ENCODE assay signal across 18 cellular contexts in genomic region chr1:84370831-84371394, GRCh38. TPM values are rescaled to one million over a fixed set of nuclear protein-coding genes. Genes with fewer than 3 reads are reported as not detected.
DNase-seq lines count a peak whose midpoint lies in the region; ATAC-seq lines count a peak whose summit lies in the region.
"Had no signal": no experiment of that assay in that cellular context is flagged by ENCODE, and none has a peak within 500 bp of the region (broad histone marks: within the 10 kb centered on the region; RNA-seq: fewer than 3 reads in every experiment).

No MANE protein-coding gene starts in this region.

- no peaks in the 10 kb centered on the region for H3K36me3 Mint-ChIP-seq in activated naive CD4-positive, alpha-beta T cell treated with anti-CD3 and anti-CD28 coated beads, Interleukin-2, amount 10 ng/mL, durations not matched to agents 7 days and 5 days

- H3K9me3 Mint-ChIP-seq in activated naive CD4-positive, alpha-beta T cell treated with anti-CD3 and anti-CD28 coated beads, Interleukin-2, amount 10 ng/mL, durations not matched to agents 7 days and 5 days: no peaks in the 10 kb centered on the region
- H3K9me3 Mint-ChIP-seq: activated T-helper 1 cell treated with anti-CD3 and anti-CD28 coated beads, Interleukin-12 subunit alpha, Interleukin-12 subunit beta, Interleukin-2, Interleukin-4 antibody, amounts not matched to agents 30 ng/mL and 10 ng/mL and 1 ng/mL, durations not matched to agents 14 hours and 24 hours and 36 hours had no signal

- no peaks in the 10 kb centered on the region for H3K27me3 Mint-ChIP-seq in activated naive CD4-positive, alpha-beta T cell treated with anti-CD3 and anti-CD28 coated beads, Interleukin-2, amount 10 ng/mL, durations not matched to agents 7 days and 5 days

- no peak overlapping the region for H3K4me3 ChIP-seq in skeletal muscle cell (ENCODE audit: low read depth, low read length)

- CTCF ChIA-PET in activated naive CD4-positive, alpha-beta T cell treated with anti-CD3 and anti-CD28 coated beads, Interleukin-2, amount 10 ng/mL, durations not matched to agents 7 days and 5 days (lab: Charles Lee): no interaction called here

- no peak for ATAC-seq in HG03571 (IDR thresholded peaks at IDR 0.05; ENCODE audit: unreplicated experiment)
- ATAC-seq in HG02678 (IDR thresholded peaks at IDR 0.05; ENCODE audit: unreplicated experiment): no peak

- DNase-seq in DMS153 (lab: John Stamatoyannopoulos, UW) (peak; percentile 67), DMS153 treated with DMSO at 0.1 percent for 48 hours (lab: John Stamatoyannopoulos, UW; ENCODE audit: unreplicated experiment) (no peak), NCI-H345 (lab: John Stamatoyannopoulos, UW) (peak; percentile 34), dermis blood vessel endothelial cell (peak; percentile 31), skeletal muscle cell (ENCODE audit: low read depth) (peak; percentile 75)
- no peak for DNase-seq in activated naive CD4-positive, alpha-beta T cell treated with anti-CD3 and anti-CD28 coated beads, Interleukin-2, amount 10 ng/mL, durations not matched to agents 7 days and 5 days
- DNase-seq: 8988T; activated CD4-positive, alpha-beta T cell treated with anti-CD3 and anti-CD28 coated beads, Interleukin-2, amount 50 U/mL, for 4 hours; Caco-2; KBM-7; RPMI8226; stimulated activated CD4-positive, alpha-beta T cell treated with anti-CD3 and anti-CD28 coated beads, Interleukin-15, amount 100 ng/mL, for 24 hours had no signal

- H3K27ac Mint-ChIP-seq in activated naive CD4-positive, alpha-beta T cell treated with anti-CD3 and anti-CD28 coated beads, Interleukin-2, amount 10 ng/mL, durations not matched to agents 7 days and 5 days: no peak overlapping the region
- H3K27ac Mint-ChIP-seq: activated T-helper 1 cell treated with anti-CD3 and anti-CD28 coated beads, Interleukin-12 subunit alpha, Interleukin-12 subunit beta, Interleukin-2, Interleukin-4 antibody, amounts not matched to agents 30 ng/mL and 10 ng/mL and 1 ng/mL, durations not matched to agents 14 hours and 24 hours and 36 hours had no signal

- H3K4me3 Mint-ChIP-seq in activated naive CD4-positive, alpha-beta T cell treated with anti-CD3 and anti-CD28 coated beads, Interleukin-2, amount 10 ng/mL, durations not matched to agents 7 days and 5 days: no peak overlapping the region
- H3K4me3 Mint-ChIP-seq: activated T-helper 1 cell treated with anti-CD3 and anti-CD28 coated beads, Interleukin-12 subunit alpha, Interleukin-12 subunit beta, Interleukin-2, Interleukin-4 antibody, amounts not matched to agents 30 ng/mL and 10 ng/mL and 1 ng/mL, durations not matched to agents 14 hours and 24 hours and 36 hours had no signal

- no peaks in the 10 kb centered on the region for H3K4me1 Mint-ChIP-seq in activated naive CD4-positive, alpha-beta T cell treated with anti-CD3 and anti-CD28 coated beads, Interleukin-2, amount 10 ng/mL, durations not matched to agents 7 days and 5 days

RNA-seq across cellular contexts. Expression of gene DNASE2B, which starts 27.4 kb away (rescaled TPM):
- total RNA-seq in dermis blood vessel endothelial cell: not detected in 2 replicates
- total RNA-seq: activated T-helper 1 cell treated with anti-CD3 and anti-CD28 coated beads, Interleukin-12 subunit alpha, Interleukin-12 subunit beta, Interleukin-2, Interleukin-4 antibody, amounts not matched to agents 30 ng/mL and 10 ng/mL and 1 ng/mL, durations not matched to agents 14 hours and 24 hours and 36 hours; Caco-2; cardiac septum; osteoblast; T-helper 2 cell treated with Interferon-gamma antibody and Interleukin-4, amounts not matched to agents 100 ng/mL and 5 ng/mL, for 36 hours had no signal

Comparison
In these comparisons a context has a peak if more than half of its experiments do, and no peak if none do; other contexts are left out.
1. DNase-seq: peak in DMS153 (single experiment), NCI-H345 (single experiment), dermis blood vessel endothelial cell (single experiment) and skeletal muscle cell (single experiment); none in DMS153 treated with DMSO at 0.1 percent for 48 hours (single experiment) and activated naive CD4-positive, alpha-beta T cell treated with anti-CD3 and anti-CD28 coated beads, Interleukin-2, amount 10 ng/mL, durations not matched to agents 7 days and 5 days (single experiment).